1 cellular context compared by ENCODE assay signal in the genomic region with DNA sequence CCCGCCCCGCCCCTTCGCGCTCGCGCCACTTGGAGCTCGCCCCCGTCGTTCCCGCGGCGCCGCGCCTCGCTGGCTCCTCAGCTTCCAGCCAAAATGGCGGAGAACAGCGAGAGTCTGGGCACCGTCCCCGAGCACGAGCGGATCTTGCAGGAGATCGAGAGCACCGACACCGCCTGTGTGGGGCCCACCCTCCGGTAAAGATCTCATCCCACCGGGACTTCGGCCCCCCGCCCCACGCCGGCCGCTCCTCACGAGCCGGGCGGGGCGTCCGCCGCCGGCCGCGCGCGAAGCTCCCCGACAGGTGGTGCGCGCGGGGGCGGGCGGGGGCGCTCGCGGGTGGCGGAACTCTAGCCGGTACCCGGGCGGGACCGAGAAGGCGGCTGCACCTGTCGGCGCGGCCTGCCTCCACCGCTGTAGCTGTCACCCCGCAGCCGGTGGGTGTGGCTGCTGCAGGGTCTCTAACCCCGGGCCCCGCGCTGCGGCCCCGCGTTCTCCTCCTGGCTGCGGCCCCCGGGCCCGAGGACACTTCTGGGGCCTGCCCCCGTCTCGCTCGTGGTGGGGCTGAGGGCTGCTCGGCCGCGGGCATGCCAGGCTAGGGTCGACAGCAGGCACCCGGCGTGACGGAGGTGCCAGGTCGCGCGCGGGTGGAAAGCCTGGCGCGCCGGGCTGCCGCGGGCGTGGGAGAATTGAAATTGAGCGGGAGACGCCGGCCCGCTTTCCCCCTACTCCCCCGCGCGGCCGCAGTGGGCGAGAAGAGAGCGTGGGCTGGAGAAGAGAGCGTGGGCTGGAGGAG.
A peak's percentile ranks its signal among the peaks of the same experiment; 100 is the strongest.
TF ChIP-seq lines count a peak whose summit lies in the region.

TSS of gene EXOC6 (plus strand) at position 80 of the 793 bp plus-strand sequence. CDS start at position 94, 14 bp downstream.

TF ChIP-seq in K562, 482 proteins besides CTCF, POLR2A, EP300 and RAD21 (continued from another document and continues in another):
- TF ChIP-seq RERE (CRISPR knock-in tag; IDR thresholded peaks at IDR 0.05; ENCODE audit: borderline replicate concordance) (no peak), KLF6 (CRISPR knock-in tag; IDR thresholded peaks at IDR 0.05; ENCODE audit: borderline replicate concordance) (no peak), ZNF24 (IDR thresholded peaks at IDR 0.05) (no peak), KDM5B (IDR thresholded peaks at IDR 0.05; ENCODE audit: insufficient replicate concordance, low read depth, low read length) (no peak), ZNF551 (CRISPR knock-in tag; IDR thresholded peaks at IDR 0.05) (no peak), TCF7 (IDR thresholded peaks at IDR 0.05; ENCODE audit: borderline replicate concordance) (no peak), ZNF655 (CRISPR knock-in tag; IDR thresholded peaks at IDR 0.05) (no peak), XRCC4 (IDR thresholded peaks at IDR 0.05; ENCODE audit: extremely low read depth, insufficient read depth, insufficient read length) (no peak), BRF2 (IDR thresholded peaks at IDR 0.05; ENCODE audit: borderline replicate concordance, insufficient read depth, insufficient read length) (no peak), SREBF1 (IDR thresholded peaks at IDR 0.05; ENCODE audit: borderline replicate concordance, low read depth, low read length) (no peak), ZNF232 (CRISPR knock-in tag; IDR thresholded peaks at IDR 0.05) (no peak), ZNF174 (CRISPR knock-in tag; IDR thresholded peaks at IDR 0.05) (no peak), RB1 (IDR thresholded peaks at IDR 0.05; ENCODE audit: low read depth) (peak; percentile 41), WHSC1 (IDR thresholded peaks at IDR 0.05; ENCODE audit: low read length) (no peak), MXD1 (CRISPR knock-in tag; IDR thresholded peaks at IDR 0.05; ENCODE audit: borderline replicate concordance, poor library complexity, severe bottlenecking) (no peak), DIDO1 (tag; IDR thresholded peaks at IDR 0.05; ENCODE audit: low read depth) (no peak), ESRRB (CRISPR knock-in tag; IDR thresholded peaks at IDR 0.05; ENCODE audit: borderline replicate concordance) (no peak), CREB3 (tag; conservative IDR thresholded peaks at IDR 0.05; ENCODE audit: low read depth) (no peak), MTA3 (IDR thresholded peaks at IDR 0.05; ENCODE audit: borderline replicate concordance) (no peak), ZMIZ1 (IDR thresholded peaks at IDR 0.05; ENCODE audit: low read depth in 2 of 2, low read length in 2 of 2) (no peak), RBM22 (IDR thresholded peaks at IDR 0.05; ENCODE audit: low read depth, low read length, poor library complexity, severe bottlenecking) (peak; percentile 90), TRIM25 (IDR thresholded peaks at IDR 0.05; ENCODE audit: borderline replicate concordance) (no peak), ZEB2 (IDR thresholded peaks at IDR 0.05) (no peak), TAF9B (IDR thresholded peaks at IDR 0.05; ENCODE audit: partially characterized antibody) (no peak), ZNF41 (CRISPR knock-in tag; conservative IDR thresholded peaks at IDR 0.05) (no peak), KAT7 (CRISPR knock-in tag; IDR thresholded peaks at IDR 0.05; ENCODE audit: borderline replicate concordance) (no peak), HMG20A (CRISPR knock-in tag; conservative IDR thresholded peaks at IDR 0.05) (no peak), CREBBP (IDR thresholded peaks at IDR 0.05; ENCODE audit: low read depth, low read length) (no peak)
- TF ChIP-seq, protein P1, sequence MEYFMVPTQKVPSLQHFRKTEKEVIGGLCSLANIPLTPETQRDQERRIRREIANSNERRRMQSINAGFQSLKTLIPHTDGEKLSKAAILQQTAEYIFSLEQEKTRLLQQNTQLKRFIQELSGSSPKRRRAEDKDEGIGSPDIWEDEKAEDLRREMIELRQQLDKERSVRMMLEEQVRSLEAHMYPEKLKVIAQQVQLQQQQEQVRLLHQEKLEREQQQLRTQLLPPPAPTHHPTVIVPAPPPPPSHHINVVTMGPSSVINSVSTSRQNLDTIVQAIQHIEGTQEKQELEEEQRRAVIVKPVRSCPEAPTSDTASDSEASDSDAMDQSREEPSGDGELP (CRISPR knock-in tag; IDR thresholded peaks at IDR 0.05; ENCODE audit: borderline replicate concordance) = peak; percentile 76; the same call in 1 of the 2 replicates
- TF ChIP-seq, protein P2, sequence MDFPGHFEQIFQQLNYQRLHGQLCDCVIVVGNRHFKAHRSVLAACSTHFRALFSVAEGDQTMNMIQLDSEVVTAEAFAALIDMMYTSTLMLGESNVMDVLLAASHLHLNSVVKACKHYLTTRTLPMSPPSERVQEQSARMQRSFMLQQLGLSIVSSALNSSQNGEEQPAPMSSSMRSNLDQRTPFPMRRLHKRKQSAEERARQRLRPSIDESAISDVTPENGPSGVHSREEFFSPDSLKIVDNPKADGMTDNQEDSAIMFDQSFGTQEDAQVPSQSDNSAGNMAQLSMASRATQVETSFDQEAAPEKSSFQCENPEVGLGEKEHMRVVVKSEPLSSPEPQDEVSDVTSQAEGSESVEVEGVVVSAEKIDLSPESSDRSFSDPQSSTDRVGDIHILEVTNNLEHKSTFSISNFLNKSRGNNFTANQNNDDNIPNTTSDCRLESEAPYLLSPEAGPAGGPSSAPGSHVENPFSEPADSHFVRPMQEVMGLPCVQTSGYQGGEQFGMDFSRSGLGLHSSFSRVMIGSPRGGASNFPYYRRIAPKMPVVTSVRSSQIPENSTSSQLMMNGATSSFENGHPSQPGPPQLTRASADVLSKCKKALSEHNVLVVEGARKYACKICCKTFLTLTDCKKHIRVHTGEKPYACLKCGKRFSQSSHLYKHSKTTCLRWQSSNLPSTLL (IDR thresholded peaks at IDR 0.05) = no peak
- TF ChIP-seq, protein P3, sequence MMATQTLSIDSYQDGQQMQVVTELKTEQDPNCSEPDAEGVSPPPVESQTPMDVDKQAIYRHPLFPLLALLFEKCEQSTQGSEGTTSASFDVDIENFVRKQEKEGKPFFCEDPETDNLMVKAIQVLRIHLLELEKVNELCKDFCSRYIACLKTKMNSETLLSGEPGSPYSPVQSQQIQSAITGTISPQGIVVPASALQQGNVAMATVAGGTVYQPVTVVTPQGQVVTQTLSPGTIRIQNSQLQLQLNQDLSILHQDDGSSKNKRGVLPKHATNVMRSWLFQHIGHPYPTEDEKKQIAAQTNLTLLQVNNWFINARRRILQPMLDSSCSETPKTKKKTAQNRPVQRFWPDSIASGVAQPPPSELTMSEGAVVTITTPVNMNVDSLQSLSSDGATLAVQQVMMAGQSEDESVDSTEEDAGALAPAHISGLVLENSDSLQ (IDR thresholded peaks at IDR 0.05) = no peak
